Comparison of ENCODE assay signal across 21 cellular contexts in the genomic region with DNA sequence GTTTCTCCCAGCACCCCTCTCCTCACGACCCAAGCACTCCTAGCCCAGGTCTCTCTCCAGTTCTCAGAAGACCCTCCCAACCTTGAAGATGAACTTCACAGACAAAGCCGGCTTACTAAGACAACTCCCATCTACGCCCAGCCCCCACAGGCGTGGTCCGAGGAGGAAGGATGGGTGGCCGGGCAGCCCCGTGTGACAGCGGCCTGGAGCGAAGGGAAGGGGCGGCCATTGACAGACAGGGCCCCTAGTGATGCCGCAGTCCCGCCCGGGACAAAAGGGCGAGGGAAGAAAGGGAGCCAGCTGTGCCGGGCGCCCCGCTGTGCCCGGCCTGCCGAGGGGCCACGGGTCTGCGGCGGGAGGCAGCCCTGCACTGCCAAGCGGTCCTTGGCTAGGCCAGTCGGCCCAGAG. TPM values are rescaled to one million over a fixed set of nuclear protein-coding genes. Genes with fewer than 3 reads are reported as not detected.
DNase-seq lines count a peak whose midpoint lies in the region; ATAC-seq and TF ChIP-seq lines count a peak whose summit lies in the region.
"Had no signal": no experiment of that assay in that cellular context is flagged by ENCODE, and none has a peak within 500 bp of the region (broad histone marks: within the 10 kb centered on the region; RNA-seq: fewer than 3 reads in every experiment).

No MANE protein-coding gene starts in this region.

- peak; percentile 10 for DNase-seq in endothelial cell (ENCODE audit: low spot score)
- DNase-seq in T-helper 2 cell treated with Interferon-gamma antibody and Interleukin-4, amounts not matched to agents 5 μg/mL and 100 μg/mL, for 36 hours (ENCODE audit: low spot score), result no peak
- DNase-seq in AML-193 (lab: John Stamatoyannopoulos, UW), result no peak
- no peak for DNase-seq in Caco-2
- no peak for DNase-seq in aorta
- DNase-seq: BE2C; CD4-positive, alpha-beta T cell; DMS79; GM23248; IMR-90; Karpas-422; MM.1S; NCI-H1105; NCI-H187; NCI-H345; NCI-H526 treated with DMSO at 0.1 percent for 48 hours; SHP77 treated with DMSO at 0.1 percent for 48 hours had no signal

- peaks cover 59% of the 10 kb centered on the region for H3K27me3 Mint-ChIP-seq in endothelial cell (ENCODE audit: unreplicated experiment)
- H3K27me3 Mint-ChIP-seq in nephron (ENCODE audit: low read depth), result peaks cover 100% of the 10 kb centered on the region
- H3K27me3 Mint-ChIP-seq in T-helper 2 cell treated with Interferon-gamma antibody and Interleukin-4, amounts not matched to agents 5 μg/mL and 100 μg/mL, for 36 hours (ENCODE audit: low read depth), result peaks cover 95% of the 10 kb centered on the region
- H3K27me3 Mint-ChIP-seq in Caco-2 (ENCODE audit: insufficient read depth, unreplicated experiment), result peaks cover 65% of the 10 kb centered on the region

- intact Hi-C loops in Caco-2 (cut with micrococcal nuclease; ENCODE audit: unreplicated experiment) (no loop called here), aorta (cut with DNase I) (no loop called here)

- peaks cover 98% of the 10 kb centered on the region for H3K27me3 ChIP-seq in HUES48 (ENCODE audit: control insufficient read depth, insufficient read depth, low read length)
- peaks cover 1% of the 10 kb centered on the region for H3K27me3 ChIP-seq in Caco-2 (replicated peaks; ENCODE audit: control insufficient read depth, insufficient read depth, low read length)
- no peaks in the 10 kb centered on the region for H3K27me3 ChIP-seq in aorta (ENCODE audit: control insufficient read depth in 1 of 2, insufficient read depth in 2 of 2, low read length in 1 of 2)

- no peaks in the 10 kb centered on the region for H3K36me3 ChIP-seq in HUES48 (ENCODE audit: control insufficient read depth, insufficient read depth, low read length)
- no peaks in the 10 kb centered on the region for H3K36me3 ChIP-seq in Caco-2 (ENCODE audit: control insufficient read depth, insufficient read depth, low read length)
- H3K36me3 ChIP-seq in aorta (ENCODE audit: control insufficient read depth in 1 of 2, insufficient read depth in 2 of 2, low read length in 1 of 2), result no peaks in the 10 kb centered on the region
- H3K36me3 ChIP-seq: BE2C had no signal

- no peak overlapping the region for H3K27ac ChIP-seq in HUES48 (ENCODE audit: low read depth, low read length)
- H3K27ac ChIP-seq in aorta (ENCODE audit: low read depth in 1 of 2, low read length in 2 of 2), result no peak overlapping the region
- H3K27ac ChIP-seq: GM23248 had no signal

- H3K4me1 Mint-ChIP-seq in endothelial cell (ENCODE audit: unreplicated experiment), result peaks cover 65% of the 10 kb centered on the region
- peaks cover 59% of the 10 kb centered on the region for H3K4me1 Mint-ChIP-seq in nephron
- no peaks in the 10 kb centered on the region for H3K4me1 Mint-ChIP-seq in T-helper 2 cell treated with Interferon-gamma antibody and Interleukin-4, amounts not matched to agents 5 μg/mL and 100 μg/mL, for 36 hours (ENCODE audit: low read depth)
- H3K4me1 Mint-ChIP-seq in Caco-2 (ENCODE audit: low read depth, unreplicated experiment), result peaks cover 19% of the 10 kb centered on the region

- H3K9me3 Mint-ChIP-seq in endothelial cell (ENCODE audit: unreplicated experiment) (no peaks in the 10 kb centered on the region), nephron (no peaks in the 10 kb centered on the region), Caco-2 (ENCODE audit: unreplicated experiment) (no peaks in the 10 kb centered on the region)
- no peaks in the 10 kb centered on the region for H3K9me3 Mint-ChIP-seq in T-helper 2 cell treated with Interferon-gamma antibody and Interleukin-4, amounts not matched to agents 5 μg/mL and 100 μg/mL, for 36 hours
- H3K9me3 Mint-ChIP-seq: CD4-positive, alpha-beta T cell had no signal

- H3K9me3 ChIP-seq in HUES48 (ENCODE audit: control insufficient read depth, insufficient read depth, low read length) (no peaks in the 10 kb centered on the region), Caco-2 (no peaks in the 10 kb centered on the region), aorta (ENCODE audit: control insufficient read depth, low read length) (no peaks in the 10 kb centered on the region)
- H3K9me3 ChIP-seq: BE2C had no signal

- CTCF ChIA-PET in Caco-2 (lab: Charles Lee), result no interaction called here

- BruUV-seq in Caco-2 (replicated peaks; lab: Mats Ljungman, UMichigan), result no TSS peak

- no peak overlapping the region for H3K4me3 Mint-ChIP-seq in endothelial cell (ENCODE audit: unreplicated experiment)
- peak overlapping the region; percentile 28 to 73 (median 67) for H3K4me3 Mint-ChIP-seq in nephron
- no peak overlapping the region for H3K4me3 Mint-ChIP-seq in T-helper 2 cell treated with Interferon-gamma antibody and Interleukin-4, amounts not matched to agents 5 μg/mL and 100 μg/mL, for 36 hours
- H3K4me3 Mint-ChIP-seq in Caco-2 (ENCODE audit: unreplicated experiment), result no peak overlapping the region
- H3K4me3 Mint-ChIP-seq: CD4-positive, alpha-beta T cell had no signal

- WGBS in aorta, 2 donors, result 19 to 26% methylated on average over 24 of the region's 24 CpGs

- peaks cover 4% of the 10 kb centered on the region for H3K36me3 Mint-ChIP-seq in endothelial cell (ENCODE audit: low read depth, unreplicated experiment)
- no peaks in the 10 kb centered on the region for H3K36me3 Mint-ChIP-seq in nephron (ENCODE audit: low read depth)
- peaks cover 1% of the 10 kb centered on the region for H3K36me3 Mint-ChIP-seq in T-helper 2 cell treated with Interferon-gamma antibody and Interleukin-4, amounts not matched to agents 5 μg/mL and 100 μg/mL, for 36 hours (ENCODE audit: low read depth)
- H3K36me3 Mint-ChIP-seq in Caco-2 (ENCODE audit: insufficient read depth, unreplicated experiment), result no peaks in the 10 kb centered on the region

- no peak for ATAC-seq in aorta (ENCODE audit: low FRiP score)
- ATAC-seq: GM12878 had no signal

- POLR2A ChIA-PET in Caco-2 (lab: Charles Lee), result no interaction called here

- H3K4me3 ChIP-seq in HUES48 (ENCODE audit: low read depth, low read length) (peak overlapping the region; percentile 54), Caco-2 (ENCODE audit: low read depth, low read length) (no peak overlapping the region), aorta (ENCODE audit: low read length in 2 of 2) (no peak overlapping the region)
- H3K4me3 ChIP-seq: GM12878, GM23248 had no signal

- no peak overlapping the region for H3K9ac ChIP-seq in HUES48 (ENCODE audit: low read depth, low read length)
- H3K9ac ChIP-seq: GM23248 had no signal

- H3K27ac Mint-ChIP-seq in endothelial cell (ENCODE audit: unreplicated experiment) (no peak overlapping the region), nephron (peak overlapping the region in 1 of 3 experiments; percentile 38), Caco-2 (ENCODE audit: unreplicated experiment) (no peak overlapping the region)
- H3K27ac Mint-ChIP-seq in T-helper 2 cell treated with Interferon-gamma antibody and Interleukin-4, amounts not matched to agents 5 μg/mL and 100 μg/mL, for 36 hours, result no peak overlapping the region
- H3K27ac Mint-ChIP-seq: CD4-positive, alpha-beta T cell had no signal

- H3K4me1 ChIP-seq in HUES48 (ENCODE audit: control insufficient read depth, insufficient read depth, low read length) (peaks cover 49% of the 10 kb centered on the region), Caco-2 (0 out of 2 replicates have a peak, but pooled peaks cover 3% of the 10 kb centered on the region), aorta (ENCODE audit: control insufficient read depth in 1 of 2, insufficient read depth in 2 of 2, low read length in 2 of 2) (no peaks in the 10 kb centered on the region)
- H3K4me1 ChIP-seq: BE2C had no signal

- TF ChIP-seq CTCF in endothelial cell (IDR thresholded peaks at IDR 0.05; ENCODE audit: unreplicated experiment) (no peak), nephron (IDR thresholded peaks at IDR 0.05; ENCODE audit: unreplicated experiment in 3 of 3) (no peak), Caco-2 (IDR thresholded peaks at IDR 0.05; ENCODE audit: insufficient read depth in 1 of 2, low read depth in 1 of 2, low read length in 1 of 2, severe bottlenecking in 1 of 2, unreplicated experiment in 1 of 2) (no peak)

RNA-seq across cellular contexts. Expression of a gene that starts 6.9 kb away (rescaled TPM):
- total RNA-seq in endothelial cell (ENCODE audit: unreplicated experiment) (1.4 TPM), Caco-2 (2022) (0.18 TPM in 1 of 2 replicates, not detected in the other), aorta (not detected)
- not detected for polyA plus RNA-seq in aorta
- total RNA-seq: CD4-positive, alpha-beta T cell; GM12878; GM23248; IMR-90 had no signal
- polyA plus RNA-seq: AG04450, GM12878, GM23248, IMR-90 had no signal

Comparison
In these comparisons a context has a peak if more than half of its experiments do, and no peak if none do; other contexts are left out.
1. H3K4me3 Mint-ChIP-seq: peak in nephron (3 of 3); none in endothelial cell (single experiment), T-helper 2 cell treated with Interferon-gamma antibody and Interleukin-4, amounts not matched to agents 5 μg/mL and 100 μg/mL, for 36 hours (single experiment) and Caco-2 (single experiment).